ENCODE assay signal across 8 cellular contexts in genomic region chr10:88582806-88583583, GRCh38. TPM values are rescaled to one million over a fixed set of nuclear protein-coding genes. Genes with fewer than 3 reads are reported as not detected.
DNase-seq lines count a peak whose midpoint lies in the region; ATAC-seq and TF ChIP-seq lines count a peak whose summit lies in the region.

Gene RNLS (minus strand): TSS chr10:88583318.

- H3K27ac ChIP-seq in Peyer's patch: peak within 1 kb of the TSS; percentile 89 to 92 (median 90)
- H3K27ac ChIP-seq in neutrophil: peak within 1 kb of the TSS; percentile 81
- peak within 1 kb of the TSS; percentile 75 for H3K27ac ChIP-seq in stomach smooth muscle (ENCODE audit: low read length)

- ATAC-seq in GM18873 (IDR thresholded peaks at IDR 0.05; ENCODE audit: low FRiP score, unreplicated experiment): peak; percentile 58
- ATAC-seq in HG03139 (IDR thresholded peaks at IDR 0.05; ENCODE audit: unreplicated experiment): peak; percentile 73

- TF ChIP-seq CTCF in Peyer's patch (IDR thresholded peaks at IDR 0.05) (peak; percentile 39 to 85 (median 78)), neutrophil (IDR thresholded peaks at IDR 0.05) (peak; percentile 76)

- peak; percentile 74 for DNase-seq in ACHN
- DNase-seq in Peyer's patch: peak; percentile 71 to 85 (median 83)
- DNase-seq in activated naive CD4-positive, alpha-beta T cell treated with anti-CD3 and anti-CD28 coated beads, Interleukin-2, amount 10 ng/mL, durations not matched to agents 7 days and 5 days: peak; percentile 74
- peak; percentile 78 for DNase-seq in globus pallidus (ENCODE audit: low spot score)

- H3K9me3 ChIP-seq in Peyer's patch: no peaks in the 10 kb centered on the region
- H3K9me3 ChIP-seq in neutrophil: no peaks in the 10 kb centered on the region
- no peaks in the 10 kb centered on the region for H3K9me3 ChIP-seq in stomach smooth muscle (ENCODE audit: control insufficient read depth in 2 of 2, low read length in 2 of 2)

- peak within 1 kb of the TSS; percentile 82 for H3K4me3 Mint-ChIP-seq in activated naive CD4-positive, alpha-beta T cell treated with anti-CD3 and anti-CD28 coated beads, Interleukin-2, amount 10 ng/mL, durations not matched to agents 7 days and 5 days

- H3K27me3 Mint-ChIP-seq in activated naive CD4-positive, alpha-beta T cell treated with anti-CD3 and anti-CD28 coated beads, Interleukin-2, amount 10 ng/mL, durations not matched to agents 7 days and 5 days: peaks cover 20% of the 10 kb centered on the region

- H3K36me3 ChIP-seq in Peyer's patch (no peaks in the 10 kb centered on the region), neutrophil (no peaks in the 10 kb centered on the region), stomach smooth muscle (ENCODE audit: control insufficient read depth in 2 of 2, insufficient read depth in 2 of 2, low read length in 2 of 2) (no peaks in the 10 kb centered on the region)

- TF ChIP-seq POLR2A in Peyer's patch (IDR thresholded peaks at IDR 0.05): peak; percentile 44 to 49

- H3K27ac Mint-ChIP-seq in activated naive CD4-positive, alpha-beta T cell treated with anti-CD3 and anti-CD28 coated beads, Interleukin-2, amount 10 ng/mL, durations not matched to agents 7 days and 5 days: peak within 1 kb of the TSS; percentile 85

- peaks cover 14% of the 10 kb centered on the region for H3K4me1 Mint-ChIP-seq in activated naive CD4-positive, alpha-beta T cell treated with anti-CD3 and anti-CD28 coated beads, Interleukin-2, amount 10 ng/mL, durations not matched to agents 7 days and 5 days

- H3K27me3 ChIP-seq in Peyer's patch: no peaks in the 10 kb centered on the region
- H3K27me3 ChIP-seq in neutrophil: no peaks in the 10 kb centered on the region
- no peaks in the 10 kb centered on the region for H3K27me3 ChIP-seq in stomach smooth muscle (ENCODE audit: control insufficient read depth in 1 of 2, insufficient read depth in 2 of 2, low read length in 2 of 2)

- peak within 1 kb of the TSS; percentile 84 to 95 for H3K9ac ChIP-seq in stomach smooth muscle (ENCODE audit: low read length in 2 of 2)

- no peaks in the 10 kb centered on the region for H3K9me3 Mint-ChIP-seq in activated naive CD4-positive, alpha-beta T cell treated with anti-CD3 and anti-CD28 coated beads, Interleukin-2, amount 10 ng/mL, durations not matched to agents 7 days and 5 days

- H3K4me3 ChIP-seq in Peyer's patch: peak within 1 kb of the TSS; percentile 66 to 74 (median 70)
- peak within 1 kb of the TSS; percentile 76 to 91 for H3K4me3 ChIP-seq in neutrophil (ENCODE audit: low read depth in 1 of 2, low read length in 1 of 2)
- peak within 1 kb of the TSS; percentile 79 to 92 for H3K4me3 ChIP-seq in stomach smooth muscle (ENCODE audit: low read length in 2 of 2)

- in situ Hi-C loops in ACHN (cut with HindIII; ENCODE audit: low pct_ligation_motif_present, low pct_unique_long_range_greater_than_20kb, low sequenced_read_pairs): no loop called here

- H3K4me1 ChIP-seq in Peyer's patch (no peaks in the 10 kb centered on the region), neutrophil (ENCODE audit: control insufficient read depth in 1 of 2, insufficient read depth in 1 of 2, low read depth in 1 of 2, low read length in 1 of 2) (peaks cover 10% of the 10 kb centered on the region in 2 experiments), stomach smooth muscle (ENCODE audit: control insufficient read depth, insufficient read depth, low read length) (peaks cover 3% of the 10 kb centered on the region)

- H3K36me3 Mint-ChIP-seq in activated naive CD4-positive, alpha-beta T cell treated with anti-CD3 and anti-CD28 coated beads, Interleukin-2, amount 10 ng/mL, durations not matched to agents 7 days and 5 days: no peaks in the 10 kb centered on the region

- CTCF ChIA-PET in activated naive CD4-positive, alpha-beta T cell treated with anti-CD3 and anti-CD28 coated beads, Interleukin-2, amount 10 ng/mL, durations not matched to agents 7 days and 5 days (lab: Charles Lee): interaction anchor here (0.7 to 1.8 kb wide), 14 partner anchors 9 to 722 kb away, joined by 3 to 6 read pairs (median 4); partner anchors contain the start of gene LIPN

RNA-seq across cellular contexts. Expression of gene RNLS, which starts in this region (rescaled TPM):
- 10 to 100 TPM in 3 of 4 donors, 1 to 10 TPM in 1; 4.1 to 29.6 (median 22.6) TPM for total RNA-seq in Peyer's patch

Comparison
In these comparisons a context has a peak if more than half of its experiments do, and no peak if none do; other contexts are left out.
1. Peak in every context shown above with its lines: DNase-seq, ATAC-seq, H3K4me3 ChIP-seq and H3K27ac ChIP-seq.